ENCODE assay signal across 1 cellular context in the genomic region with DNA sequence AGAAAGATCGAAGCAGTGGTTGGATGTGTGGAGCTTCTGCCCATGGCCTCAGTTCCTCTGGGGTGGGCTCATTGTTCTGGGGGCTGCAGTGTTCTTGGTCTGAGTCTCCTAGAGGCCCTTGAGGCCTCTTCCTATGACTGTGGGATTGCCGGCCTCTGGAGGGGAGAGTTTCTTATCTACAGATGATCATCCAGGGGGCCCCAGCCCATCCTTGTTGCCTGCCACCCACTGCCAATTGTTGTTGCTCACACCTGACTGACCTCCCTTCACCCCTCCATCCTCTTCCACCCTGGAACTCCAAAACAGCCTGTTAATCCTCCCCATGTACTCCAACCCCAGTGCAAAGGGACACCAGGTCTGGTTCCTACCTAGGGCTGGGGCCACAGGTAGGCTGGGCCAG.
A peak's percentile ranks its signal among the peaks of the same experiment; 100 is the strongest.
TF ChIP-seq lines count a peak whose summit lies in the region.

No MANE protein-coding gene starts in this region.

TF ChIP-seq in HepG2, 621 proteins besides CTCF, POLR2A, EP300 and RAD21:
- TF ChIP-seq ZSCAN21 (CRISPR knock-in tag; IDR thresholded peaks at IDR 0.05; ENCODE audit: borderline replicate concordance) = no peak
- TF ChIP-seq AGO2 (optimal IDR thresholded peaks at IDR 0.05; ENCODE audit: low read depth, low read length) = peak; percentile 63
